Comparison of ENCODE assay signal across 8 cellular contexts in genomic region chr1:16643476-16644178, GRCh38. TPM values are rescaled to one million over a fixed set of nuclear protein-coding genes. Genes with fewer than 3 reads are reported as not detected.
DNase-seq lines count a peak whose midpoint lies in the region; ATAC-seq and TF ChIP-seq lines count a peak whose summit lies in the region.
"Not testable (repeated sequence)": the region's sequence is repeated elsewhere in the genome, so short reads cannot be mapped to it uniquely, and the experiment has no call there.

No MANE protein-coding gene starts in this region.

- H3K4me1 ChIP-seq in OCI-LY3 (ENCODE audit: low read length) (peaks cover 15% of the 10 kb centered on the region), liver (ENCODE audit: control insufficient read depth in 4 of 4, insufficient read depth in 4 of 4, low read length in 3 of 4) (peaks cover 10 to 51% (median 38%) of the 10 kb centered on the region in 4 donors), skeletal muscle satellite cell (ENCODE audit: control insufficient read depth, insufficient read depth, low read length) (peaks cover 19% of the 10 kb centered on the region)

- H3K4me3 Mint-ChIP-seq in activated T-helper 2 cell treated with anti-CD3 and anti-CD28 coated beads, Interferon-gamma antibody, Interleukin-2, Interleukin-4, amounts not matched to agents 10 μg/mL and 5 μg/mL and 100 μg/mL, durations not matched to agents 14 hours and 24 hours and 36 hours (ENCODE audit: low read depth), result not testable (repeated sequence)

- not testable (repeated sequence) for TF ChIP-seq RAD21 in liver (IDR thresholded peaks at IDR 0.05)

- peak; percentile 22 for DNase-seq in AG20443 (ENCODE audit: low spot score)
- peak; percentile 39 for DNase-seq in activated T-helper 2 cell treated with anti-CD3 and anti-CD28 coated beads, Interferon-gamma antibody, Interleukin-2, Interleukin-4, amounts not matched to agents 10 μg/mL and 5 μg/mL and 100 μg/mL, durations not matched to agents 14 hours and 24 hours and 36 hours (ENCODE audit: low spot score)
- DNase-seq in epithelial cell of proximal tubule (ENCODE audit: low read depth), result not testable (repeated sequence)

- H3K27ac ChIP-seq in OCI-LY3 (ENCODE audit: low read length), result 0 out of 2 replicates have a peak overlapping the region, but pooled peaks have one; percentile 24
- peak overlapping the region; percentile 90 to 95 for H3K27ac ChIP-seq in liver (ENCODE audit: low read depth in 1 of 2, low read length in 2 of 2)

- ATAC-seq in GM19395 (IDR thresholded peaks at IDR 0.05; ENCODE audit: unreplicated experiment), result peak; percentile 15
- ATAC-seq in HG03196 (IDR thresholded peaks at IDR 0.05; ENCODE audit: unreplicated experiment), result peak; percentile 3

- H2AFZ ChIP-seq in OCI-LY3 (ENCODE audit: low read depth, low read length), result peak overlapping the region; percentile 75; the same call in 1 of the 2 replicates

- 23% methylated on average over 11 of the region's 11 CpGs for WGBS in liver

- H3K9ac ChIP-seq in OCI-LY3 (ENCODE audit: low read length), result peak overlapping the region; percentile 79
- peak overlapping the region; percentile 79 to 99 for H3K9ac ChIP-seq in liver (ENCODE audit: low read depth in 1 of 2, low read length in 2 of 2)
- peak overlapping the region; percentile 93 for H3K9ac ChIP-seq in skeletal muscle satellite cell (ENCODE audit: low read depth, low read length)

- H3K79me2 ChIP-seq in OCI-LY3 (ENCODE audit: low read length), result peaks cover 19% of the 10 kb centered on the region

- H3K4me1 Mint-ChIP-seq in activated T-helper 2 cell treated with anti-CD3 and anti-CD28 coated beads, Interferon-gamma antibody, Interleukin-2, Interleukin-4, amounts not matched to agents 10 μg/mL and 5 μg/mL and 100 μg/mL, durations not matched to agents 14 hours and 24 hours and 36 hours (ENCODE audit: low read depth), result not testable (repeated sequence)

- H3K27me3 ChIP-seq in OCI-LY3 (ENCODE audit: low read depth, low read length); liver (ENCODE audit: control insufficient read depth in 4 of 4, insufficient read depth in 4 of 4, low read length in 3 of 4); skeletal muscle satellite cell (ENCODE audit: control insufficient read depth, insufficient read depth, low read length): not testable (repeated sequence)

- peak overlapping the region; percentile 61 for H3K4me2 ChIP-seq in OCI-LY3 (ENCODE audit: low read length)
- H3K4me2 ChIP-seq in skeletal muscle satellite cell (ENCODE audit: low read length), result peak overlapping the region; percentile 94

- H3K4me3 ChIP-seq in OCI-LY3 (ENCODE audit: low read length) (peak overlapping the region; percentile 80), epithelial cell of proximal tubule (ENCODE audit: low read depth, low read length) (peak overlapping the region; percentile 72), liver (ENCODE audit: low read depth in 1 of 3, low read length in 3 of 3) (peak overlapping the region; percentile 73 to 97 (median 96)), skeletal muscle satellite cell (ENCODE audit: low read length) (peak overlapping the region; percentile 87)

- not testable (repeated sequence) for H4K20me1 ChIP-seq in OCI-LY3 (ENCODE audit: insufficient read depth, low read length)

- not testable (repeated sequence) for H3K9me3 ChIP-seq in OCI-LY3 (ENCODE audit: insufficient read depth, low read length); liver (ENCODE audit: control insufficient read depth in 4 of 4, low read length in 3 of 4); skeletal muscle satellite cell (replicated peaks; ENCODE audit: low read length)

- not testable (repeated sequence) for H3K36me3 Mint-ChIP-seq in activated T-helper 2 cell treated with anti-CD3 and anti-CD28 coated beads, Interferon-gamma antibody, Interleukin-2, Interleukin-4, amounts not matched to agents 10 μg/mL and 5 μg/mL and 100 μg/mL, durations not matched to agents 14 hours and 24 hours and 36 hours (ENCODE audit: low read depth)

- H3K9me3 Mint-ChIP-seq in activated T-helper 2 cell treated with anti-CD3 and anti-CD28 coated beads, Interferon-gamma antibody, Interleukin-2, Interleukin-4, amounts not matched to agents 10 μg/mL and 5 μg/mL and 100 μg/mL, durations not matched to agents 14 hours and 24 hours and 36 hours, result not testable (repeated sequence)

- not testable (repeated sequence) for H3K27ac Mint-ChIP-seq in activated T-helper 2 cell treated with anti-CD3 and anti-CD28 coated beads, Interferon-gamma antibody, Interleukin-2, Interleukin-4, amounts not matched to agents 10 μg/mL and 5 μg/mL and 100 μg/mL, durations not matched to agents 14 hours and 24 hours and 36 hours

- not testable (repeated sequence) for H3K27me3 Mint-ChIP-seq in activated T-helper 2 cell treated with anti-CD3 and anti-CD28 coated beads, Interferon-gamma antibody, Interleukin-2, Interleukin-4, amounts not matched to agents 10 μg/mL and 5 μg/mL and 100 μg/mL, durations not matched to agents 14 hours and 24 hours and 36 hours (ENCODE audit: low read depth)

- not testable (repeated sequence) for TF ChIP-seq CTCF in OCI-LY3 (IDR thresholded peaks at IDR 0.05; ENCODE audit: low read depth, low read length); epithelial cell of proximal tubule (conservative IDR thresholded peaks at IDR 0.05; ENCODE audit: low read depth, low read length); liver (IDR thresholded peaks at IDR 0.05; ENCODE audit: low read depth, low read length, missing input control)

- intact Hi-C loops in activated T-helper 2 cell treated with anti-CD3 and anti-CD28 coated beads, Interferon-gamma antibody, Interleukin-2, Interleukin-4, amounts not matched to agents 10 μg/mL and 5 μg/mL and 100 μg/mL, durations not matched to agents 14 hours and 24 hours and 36 hours (cut with micrococcal nuclease), result loop anchor here (2.0 kb wide), 2 partner anchors 19 to 31 kb away; partner anchors contain the start of gene NBPF1

- H3K36me3 ChIP-seq in OCI-LY3 (replicated peaks; ENCODE audit: low read depth, low read length); liver (ENCODE audit: control insufficient read depth in 4 of 4, insufficient read depth in 3 of 4, low read depth in 1 of 4, low read length in 3 of 4); skeletal muscle satellite cell (ENCODE audit: insufficient read depth, low read length): not testable (repeated sequence)

TF ChIP-seq in liver, 16 proteins besides CTCF, POLR2A, EP300 and RAD21:
- TF ChIP-seq REST (IDR thresholded peaks at IDR 0.05), result peak; percentile 72
- peak in 1 of 2 donors; percentile 37 for TF ChIP-seq RXRA (IDR thresholded peaks at IDR 0.05)
TF ChIP-seq in liver: peak in this region for 2; not testable (repeated sequence) for 14.

RNA-seq across cellular contexts. Expression of gene RNU1-3, which starts 23.1 kb away (rescaled TPM):
- 2,033 and 2,369 TPM in 2 replicates for total RNA-seq in activated T-helper 2 cell treated with anti-CD3 and anti-CD28 coated beads, Interferon-gamma antibody, Interleukin-2, Interleukin-4, amounts not matched to agents 10 μg/mL and 5 μg/mL and 100 μg/mL, durations not matched to agents 14 hours and 24 hours and 36 hours
- total RNA-seq in epithelial cell of proximal tubule (under 0.01 TPM in 2 replicates), liver (under 1 TPM; under 0.01 TPM)
- 10 to 100 TPM in 1 of 2 donors, not detected in 1; 16.7 TPM for polyA plus RNA-seq in liver
- under 0.01 TPM in 2 replicates for total RNA-seq in skeletal muscle satellite cell (2012; rRNA removed)

RNA-seq across cellular contexts. Expression of gene NBPF1, which starts 30.3 kb away (rescaled TPM):
- 5.2 and 6.1 TPM in 2 replicates for total RNA-seq in activated T-helper 2 cell treated with anti-CD3 and anti-CD28 coated beads, Interferon-gamma antibody, Interleukin-2, Interleukin-4, amounts not matched to agents 10 μg/mL and 5 μg/mL and 100 μg/mL, durations not matched to agents 14 hours and 24 hours and 36 hours
- 9.2 and 9.7 TPM in 2 replicates for total RNA-seq in epithelial cell of proximal tubule
- 10 to 100 TPM in 1 of 2 donors, 1 to 10 TPM in 1; 9.7 to 16.4 TPM for total RNA-seq in liver
- 10 to 100 TPM in 1 of 2 donors, 1 to 10 TPM in 1; 8.0 to 11.9 TPM for polyA plus RNA-seq in liver
- total RNA-seq in skeletal muscle satellite cell (2012; rRNA removed), result 15.7 and 20.3 TPM in 2 replicates

Comparison
In these comparisons a context has a peak if more than half of its experiments do, and no peak if none do; other contexts are left out.
1. RNA of gene RNU1-3, which starts 23.1 kb away (total RNA-seq): 2,033 to 2,369 TPM in activated T-helper 2 cell treated with anti-CD3 and anti-CD28 coated beads, Interferon-gamma antibody, Interleukin-2, Interleukin-4, amounts not matched to agents 10 μg/mL and 5 μg/mL and 100 μg/mL, durations not matched to agents 14 hours and 24 hours and 36 hours; under 0.01 TPM in epithelial cell of proximal tubule and under 0.01 TPM in liver; every median in the first group is over 1,000 times any median in the second.
2. Peak in every context shown above with its lines, with median percentiles within 50 percentile points of each other: H3K4me3 ChIP-seq and H3K9ac ChIP-seq.